ENCODE assay signal across 11 cellular contexts in genomic region chr1:43047135-43047534, GRCh38.
"Had no signal": no experiment of that assay in that cellular context is flagged by ENCODE, and none has a peak within 500 bp of the region (broad histone marks: within the 10 kb centered on the region; RNA-seq: fewer than 3 reads in every experiment).

No MANE protein-coding gene starts in this region.

- H3K4me2 ChIP-seq: GM23338 had no signal

- H3K4me1 ChIP-seq: HAP-1 had no signal

- H3K36me3 ChIP-seq: HAP-1 had no signal

- H3K9me3 ChIP-seq: HAP-1 had no signal

- H3K27ac ChIP-seq: GM23248 had no signal

- H3K4me3 Mint-ChIP-seq: GM23338, H9, HFFc6 had no signal

- H2AFZ ChIP-seq: GM23248, GM23338 had no signal

- H3K9ac ChIP-seq: GM23248 had no signal

- H3K4me1 Mint-ChIP-seq: GM23338 had no signal

- DNase-seq: GM23248, GOT3, H7, H9, HCEC 1CT, HFFc6 had no signal

- H3K9me3 Mint-ChIP-seq: GM23338, H9, HFFc6 had no signal

- ATAC-seq: GM23338, HCT116 had no signal

- H3K4me3 ChIP-seq: GM23248, GM23338, HAP-1 had no signal

- FAIRE-seq: H1, H54 had no signal

- H3K27ac Mint-ChIP-seq: GM23338, H9, HFFc6 had no signal
